Comparison of ENCODE assay signal across 16 cellular contexts in the genomic region with DNA sequence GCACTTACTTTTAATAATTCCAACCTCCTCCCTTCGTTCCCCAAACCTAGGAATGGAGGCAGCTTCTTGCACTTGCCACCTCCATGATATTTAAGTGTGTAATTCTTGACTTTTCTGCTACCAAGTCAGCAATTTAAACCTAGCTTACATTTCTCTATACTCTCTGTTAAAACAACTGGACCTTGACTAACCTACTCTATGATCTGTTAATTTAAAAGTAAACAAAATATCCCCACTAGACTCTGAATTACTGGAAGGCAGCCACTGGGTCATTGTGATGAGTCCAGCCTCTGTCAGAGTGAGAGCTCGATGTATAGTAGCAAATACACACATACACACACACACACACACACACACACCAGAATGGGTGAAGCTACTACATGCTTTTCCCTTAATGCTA. TPM values are rescaled to one million over a fixed set of nuclear protein-coding genes. Genes with fewer than 3 reads are reported as not detected.
DNase-seq lines count a peak whose midpoint lies in the region; ATAC-seq and TF ChIP-seq lines count a peak whose summit lies in the region.
"Had no signal": no experiment of that assay in that cellular context is flagged by ENCODE, and none has a peak within 500 bp of the region (broad histone marks: within the 10 kb centered on the region; RNA-seq: fewer than 3 reads in every experiment).

No MANE protein-coding gene starts in this region.

- H3K4me1 ChIP-seq in cardiac muscle cell (ENCODE audit: low read depth) (peaks cover 29% of the 10 kb centered on the region), adrenal gland (replicated peaks in 1 of 2) (peaks cover 18 to 19% of the 10 kb centered on the region in 2 donors), right cardiac atrium (ENCODE audit: control insufficient read depth, insufficient read depth, low read length) (peaks cover 6% of the 10 kb centered on the region), vagina (peaks cover 27% of the 10 kb centered on the region), smooth muscle cell (ENCODE audit: low read depth) (no peaks in the 10 kb centered on the region)
- H3K4me1 ChIP-seq: Caco-2 had no signal

- no peaks in the 10 kb centered on the region for H3K79me2 ChIP-seq in smooth muscle cell (ENCODE audit: low read depth)

- intact Hi-C loops in cardiac septum (cut with DNase I) (no loop called here), adrenal gland (cut with DNase I) (no loop called here), right cardiac atrium (cut with DNase I) (no loop called here), vagina (cut with DNase I) (no loop called here)

- no peaks in the 10 kb centered on the region for H3K27me3 ChIP-seq in cardiac muscle cell
- H3K27me3 ChIP-seq in adrenal gland: no peaks in the 10 kb centered on the region
- H3K27me3 ChIP-seq in right cardiac atrium (ENCODE audit: control insufficient read depth, insufficient read depth): no peaks in the 10 kb centered on the region
- no peaks in the 10 kb centered on the region for H3K27me3 ChIP-seq in vagina
- H3K27me3 ChIP-seq in smooth muscle cell (ENCODE audit: low read depth): no peaks in the 10 kb centered on the region
- H3K27me3 ChIP-seq: upper lobe of right lung had no signal

- TF ChIP-seq POLR2A in adrenal gland (IDR thresholded peaks at IDR 0.05) (no peak), vagina (IDR thresholded peaks at IDR 0.05) (no peak)

- H3K36me3 ChIP-seq in cardiac muscle cell: no peaks in the 10 kb centered on the region
- no peaks in the 10 kb centered on the region for H3K36me3 ChIP-seq in adrenal gland (replicated peaks in 1 of 2)
- no peaks in the 10 kb centered on the region for H3K36me3 ChIP-seq in vagina
- no peaks in the 10 kb centered on the region for H3K36me3 ChIP-seq in smooth muscle cell (ENCODE audit: low read depth)
- H3K36me3 ChIP-seq: upper lobe of right lung had no signal

- H3K4me3 ChIP-seq in cardiac muscle cell: no peak overlapping the region
- no peak overlapping the region for H3K4me3 ChIP-seq in adrenal gland
- H3K4me3 ChIP-seq in right cardiac atrium (ENCODE audit: low read length): no peak overlapping the region
- no peak overlapping the region for H3K4me3 ChIP-seq in vagina
- H3K4me3 ChIP-seq in smooth muscle cell: no peak overlapping the region
- H3K4me3 ChIP-seq: upper lobe of right lung had no signal

- no peak overlapping the region for H2AFZ ChIP-seq in smooth muscle cell (ENCODE audit: low read depth)

- 46 to 63% (median 53%) methylated on average over 2 of the region's 2 CpGs for WGBS in adrenal gland, 4 donors
- WGBS in right cardiac atrium: 51% methylated on average over 2 of the region's 2 CpGs
- 81% methylated on average over 2 of the region's 2 CpGs for WGBS in smooth muscle cell (ENCODE audit: low lambda C conversion rate)

- DNase-seq in cardiac muscle cell (ENCODE audit: low read depth in 1 of 2, low spot score in 1 of 2) (peak in 1 of 2 donors; percentile 19), cardiac septum (ENCODE audit: low spot score) (no peak), adrenal gland (no peak), right cardiac atrium (no peak), vagina (ENCODE audit: extremely low spot score in 2 of 2) (no peak), NCI-H2107 (lab: John Stamatoyannopoulos, UW) (no peak), smooth muscle cell (lab: John Stamatoyannopoulos, UW; ENCODE audit: unreplicated experiment) (no peak)
- DNase-seq: activated CD4-positive, alpha-beta T cell treated with anti-CD3 and anti-CD28 coated beads, Interleukin-2, amount 50 U/mL, for 48 hours; activated T-cell treated with anti-CD3 and anti-CD28 coated beads, Interleukin-2, amount 50 U/mL, for 48 hours; Caco-2; glutamatergic neuron; NCI-H1105 treated with DMSO at 0.1 percent for 48 hours; upper lobe of right lung had no signal

- H3K9me3 ChIP-seq in cardiac muscle cell (ENCODE audit: low read depth) (no peaks in the 10 kb centered on the region), adrenal gland (replicated peaks in 1 of 3) (no peaks in the 10 kb centered on the region), right cardiac atrium (ENCODE audit: control insufficient read depth, low read length) (no peaks in the 10 kb centered on the region), vagina (no peaks in the 10 kb centered on the region), smooth muscle cell (replicated peaks; ENCODE audit: low read depth) (no peaks in the 10 kb centered on the region)
- H3K9me3 ChIP-seq: Caco-2, upper lobe of right lung had no signal

- H3F3A ChIP-seq in smooth muscle cell (ENCODE audit: low read depth): no peaks in the 10 kb centered on the region

- ATAC-seq in right cardiac atrium (no peak), HG02798 (IDR thresholded peaks at IDR 0.05; ENCODE audit: poor library complexity, unreplicated experiment) (no peak)
- ATAC-seq: HCT116, upper lobe of right lung had no signal

- no peaks in the 10 kb centered on the region for H4K20me1 ChIP-seq in smooth muscle cell (ENCODE audit: low read depth)

- H3K9ac ChIP-seq in smooth muscle cell (ENCODE audit: low read depth): no peak overlapping the region

- TF ChIP-seq CTCF in cardiac muscle cell (IDR thresholded peaks at IDR 0.05; ENCODE audit: low read depth, low read length): no peak
- TF ChIP-seq CTCF in adrenal gland (IDR thresholded peaks at IDR 0.05): no peak
- TF ChIP-seq CTCF in vagina (IDR thresholded peaks at IDR 0.05): no peak
- TF ChIP-seq CTCF in smooth muscle cell (IDR thresholded peaks at IDR 0.05; ENCODE audit: borderline replicate concordance, insufficient read depth, poor library complexity, severe bottlenecking): no peak

- no peak overlapping the region for H3K4me2 ChIP-seq in smooth muscle cell

- H3K27ac ChIP-seq in cardiac muscle cell (peak overlapping the region; percentile 85), adrenal gland (peak overlapping the region in 4 of 5 donors; percentile 51 to 64 (median 58)), right cardiac atrium (ENCODE audit: low read length) (peak overlapping the region; percentile 90), vagina (peak overlapping the region; percentile 16), smooth muscle cell (ENCODE audit: low read depth) (no peak overlapping the region)
- H3K27ac ChIP-seq: upper lobe of right lung had no signal

RNA-seq across cellular contexts. Expression of gene DHCR24, which starts 40.0 kb away (rescaled TPM):
- total RNA-seq in cardiac muscle cell (144 and 317 TPM in 2 replicates), cardiac septum (40.3 TPM), adrenal gland (1,000 to 10,000 TPM; 1,178 to 4,240 (median 2,741) TPM), right cardiac atrium (10 to 100 TPM; 10.7 to 28.7 (median 21.6) TPM), vagina (141 TPM), smooth muscle cell (47.2 and 54.7 TPM in 2 replicates)
- polyA plus RNA-seq in cardiac muscle cell (59.8 and 181 TPM in 2 replicates), adrenal gland (1,000 to 10,000 TPM in 1 of 3 donors, 100 to 1,000 TPM in 2; 138 to 3,356 (median 348) TPM), right cardiac atrium (17.5 TPM), smooth muscle cell (53.5 and 64.2 TPM in 2 replicates)

RNA-seq across cellular contexts. Expression of gene TMEM61, which starts 53.5 kb away (rescaled TPM):
- not detected in 2 replicates for total RNA-seq in cardiac muscle cell
- not detected in 2 replicates for polyA plus RNA-seq in cardiac muscle cell
- not detected for total RNA-seq in cardiac septum
- 10 to 100 TPM in 2 of 8 donors, 1 to 10 TPM in 6; 2.2 to 20.9 (median 8.0) TPM for total RNA-seq in adrenal gland
- polyA plus RNA-seq in adrenal gland: 1 to 10 TPM; 2.5 to 6.8 (median 3.7) TPM
- not detected for total RNA-seq in right cardiac atrium
- polyA plus RNA-seq in right cardiac atrium: 0.09 TPM
- total RNA-seq in vagina: 3.4 TPM
- total RNA-seq in smooth muscle cell: 0.13 and 0.18 TPM in 2 replicates
- 0.44 and 0.86 TPM in 2 replicates for polyA plus RNA-seq in smooth muscle cell
- total RNA-seq: Caco-2, osteoblast had no signal
